In the genomic region with DNA sequence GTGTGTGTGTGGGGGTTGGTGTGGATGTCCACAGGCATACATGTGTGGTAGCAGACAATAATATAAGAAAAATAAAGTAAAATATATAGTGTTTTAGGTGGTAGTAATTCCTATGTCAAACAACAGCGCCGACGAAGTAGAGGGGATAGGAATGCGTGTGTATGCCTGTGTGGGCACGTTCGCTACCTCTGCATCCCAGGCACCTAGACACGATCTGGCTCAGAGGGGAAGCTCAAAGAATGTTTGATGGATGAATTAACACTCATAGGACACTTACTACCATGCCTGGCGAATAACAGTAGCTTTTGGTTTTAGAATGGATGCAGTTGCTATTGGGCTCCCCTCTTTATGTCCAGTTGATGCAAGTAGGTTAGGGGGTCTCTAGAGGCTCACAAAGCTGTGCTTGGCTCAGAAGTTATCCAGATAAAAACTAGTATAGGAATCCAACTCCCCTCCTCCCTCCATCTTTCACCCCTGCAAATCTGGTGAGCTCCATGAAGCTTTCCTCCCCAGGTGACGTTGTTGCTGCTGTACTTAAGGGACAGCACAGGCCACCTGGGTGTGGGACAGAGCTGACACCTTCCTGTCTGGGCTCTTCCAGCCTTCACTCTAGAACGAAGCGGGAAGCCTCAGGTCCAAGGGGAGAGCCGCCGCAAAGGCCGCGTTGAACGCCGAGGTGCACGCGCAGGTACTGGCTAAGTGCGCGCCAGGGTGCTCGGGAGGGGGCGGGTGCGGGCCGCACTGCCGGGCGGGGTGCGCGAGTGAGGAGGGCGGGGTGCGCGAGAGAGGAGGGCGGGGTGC, we compare ENCODE assay signal across 8 cellular contexts.
A peak's percentile ranks its signal among the peaks of the same experiment; 100 is the strongest.
DNase-seq lines count a peak whose midpoint lies in the region; ATAC-seq and TF ChIP-seq lines count a peak whose summit lies in the region.

No MANE protein-coding gene starts in this region.

- H3K4me3 ChIP-seq in fibroblast of the aortic adventitia (ENCODE audit: low read depth, low read length) (peak overlapping the region; percentile 44), suprapubic skin (peak overlapping the region; percentile 46)

- no peak for TF ChIP-seq EP300 in suprapubic skin (IDR thresholded peaks at IDR 0.05)

- peak overlapping the region; percentile 64 for H3K27ac ChIP-seq in suprapubic skin

- H3K36me3 ChIP-seq in suprapubic skin = no peaks in the 10 kb centered on the region

- ATAC-seq in GM21381 (IDR thresholded peaks at IDR 0.05; ENCODE audit: unreplicated experiment) (peak; percentile 46), HG02870 (IDR thresholded peaks at IDR 0.05; ENCODE audit: unreplicated experiment) (no peak)

- H3K9me3 Mint-ChIP-seq in osteocyte (ENCODE audit: unreplicated experiment) = no peaks in the 10 kb centered on the region

- TF ChIP-seq CTCF in fibroblast of the aortic adventitia (IDR thresholded peaks at IDR 0.05; ENCODE audit: insufficient read depth, low read length) (no peak), osteocyte (IDR thresholded peaks at IDR 0.05) (no peak), suprapubic skin (IDR thresholded peaks at IDR 0.05) (no peak)

- peaks cover 4% of the 10 kb centered on the region for H3K4me1 Mint-ChIP-seq in osteocyte (ENCODE audit: unreplicated experiment)

- H3K27me3 Mint-ChIP-seq in osteocyte (ENCODE audit: unreplicated experiment) = peaks cover 37% of the 10 kb centered on the region

- H3K27me3 ChIP-seq in suprapubic skin = no peaks in the 10 kb centered on the region

- peaks cover 12% of the 10 kb centered on the region for H3K4me1 ChIP-seq in suprapubic skin

- DNase-seq in NCI-H524 treated with DMSO at 0.1 percent for 48 hours (lab: John Stamatoyannopoulos, UW) = peak; percentile 10
- DNase-seq in activated T-helper 1 cell treated with Interleukin-2 at 50 U/mL for 16 hours (ENCODE audit: low read depth) = peak; percentile 79
- no peak for DNase-seq in fibroblast of the aortic adventitia (ENCODE audit: low read depth)
- peak; percentile 62 for DNase-seq in osteocyte (ENCODE audit: extremely low spot score, unreplicated experiment)
- peak in 1 of 2 donors; percentile 92 for DNase-seq in suprapubic skin (ENCODE audit: low spot score in 2 of 2)
- no peak for DNase-seq in DMS79 treated with DMSO at 0.1 percent for 48 hours (lab: John Stamatoyannopoulos, UW)

- 11% methylated on average over 29 of the region's 33 CpGs for WGBS in suprapubic skin

- peak overlapping the region; percentile 56 for H3K27ac Mint-ChIP-seq in osteocyte (ENCODE audit: unreplicated experiment)

- no peak for TF ChIP-seq POLR2A in suprapubic skin (IDR thresholded peaks at IDR 0.05)

- H3K36me3 Mint-ChIP-seq in osteocyte (ENCODE audit: unreplicated experiment) = no peaks in the 10 kb centered on the region

- H3K9me3 ChIP-seq in suprapubic skin = no peaks in the 10 kb centered on the region

- peak overlapping the region; percentile 75 for H3K4me3 Mint-ChIP-seq in osteocyte (ENCODE audit: unreplicated experiment)

Comparison
In these comparisons a context has a peak if more than half of its experiments do, and no peak if none do; other contexts are left out.
1. DNase-seq: peak in NCI-H524 treated with DMSO at 0.1 percent for 48 hours (single experiment), activated T-helper 1 cell treated with Interleukin-2 at 50 U/mL for 16 hours (single experiment) and osteocyte (single experiment); none in fibroblast of the aortic adventitia (single experiment) and DMS79 treated with DMSO at 0.1 percent for 48 hours (single experiment).